Comparison of ENCODE assay signal across 30 cellular contexts in the genomic region with DNA sequence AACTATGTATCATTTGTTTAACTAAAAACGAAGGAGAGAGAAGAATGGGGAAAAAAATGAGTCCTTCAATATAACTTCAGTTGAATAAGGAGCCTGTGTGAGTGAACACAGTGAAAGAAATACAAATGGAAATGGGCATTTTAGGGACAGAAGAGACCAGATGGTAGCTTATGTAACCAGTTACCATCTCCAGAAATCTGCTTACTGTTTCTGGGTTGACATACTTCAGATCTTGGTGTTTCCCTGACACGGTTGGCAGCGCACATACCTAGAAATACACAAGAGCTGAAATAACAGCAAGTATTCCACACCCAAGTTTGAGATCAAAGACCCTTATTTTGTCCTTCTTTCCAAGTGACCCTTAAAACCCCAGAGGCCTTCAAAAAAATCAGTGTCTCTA. TPM values are rescaled to one million over a fixed set of nuclear protein-coding genes. Genes with fewer than 3 reads are reported as not detected.
"Had no signal": no experiment of that assay in that cellular context is flagged by ENCODE, and none has a peak within 500 bp of the region (broad histone marks: within the 10 kb centered on the region; RNA-seq: fewer than 3 reads in every experiment).

No MANE protein-coding gene starts in this region.

- H3K27me3 ChIP-seq: left lung, neural progenitor cell, neutrophil, right atrium auricular region, right lobe of liver, tibial nerve, uterus had no signal

- H3K9me3 ChIP-seq: left lung, lower lobe of right lung, neutrophil, right atrium auricular region, right lobe of liver, thoracic aorta, tibial nerve, uterus had no signal

- H3K4me3 ChIP-seq: left lung, lower lobe of right lung, neural progenitor cell, right atrium auricular region, right lobe of liver, smooth muscle cell, thoracic aorta, tibial nerve, uterus had no signal

- H3K36me3 ChIP-seq: lower lobe of right lung, right atrium auricular region, right lobe of liver, thoracic aorta, tibial nerve, uterus had no signal

- H3K27ac ChIP-seq: left lung, lower lobe of right lung, neural progenitor cell, neutrophil, parathyroid adenoma, right atrium auricular region, right lobe of liver, thoracic aorta, tibial nerve, uterus had no signal

- H3K4me1 ChIP-seq: left lung, lower lobe of right lung, neural progenitor cell, parathyroid adenoma, right atrium auricular region, right lobe of liver, tibial nerve, uterus had no signal

- DNase-seq: kidney; left colon; left lung; lower lobe of right lung; mammary epithelial cell; mesenchymal stem cell; naive B cell; natural killer cell; nephron progenitor cell; occipital lobe; right lobe of liver; stimulated activated CD4-positive, alpha-beta T cell treated with anti-CD3 and anti-CD28 coated beads, Interleukin-1b, Interleukin-23, amount 100 ng/mL, for 48 hours; stimulated activated CD4-positive, alpha-beta T cell treated with anti-CD3 and anti-CD28 coated beads, Interleukin-2, amount 100 ng/mL, for 48 hours; stimulated activated CD4-positive, alpha-beta T cell treated with anti-CD3 and anti-CD28 coated beads, Interleukin-4, amount 100 ng/mL, for 4 hours; stimulated activated CD8-positive, alpha-beta memory T cell treated with anti-CD3 and anti-CD28 coated beads, Interleukin-4, amount 100 ng/mL, for 48 hours; stimulated activated naive CD4-positive, alpha-beta T cell treated with Interleukin-2 at 50 U/mL for 16 hours; stimulated activated naive CD8-positive, alpha-beta T cell treated with anti-CD3 and anti-CD28 coated beads, Interleukin-15, amount 100 ng/mL, for 72 hours; uterus had no signal

RNA-seq across cellular contexts. Expression of a gene that starts 14.9 kb away (rescaled TPM):
- total RNA-seq: mammary epithelial cell, mononuclear cell, natural killer cell, osteocyte, pulmonary artery endothelial cell, renal cortical epithelial cell, smooth muscle cell had no signal

RNA-seq across cellular contexts. Expression of a gene that starts 42.3 kb away (rescaled TPM):
- total RNA-seq: thoracic aorta, ureter had no signal
